Comparison of ENCODE assay signal across 9 cellular contexts in genomic region chr12:57803317-57803893, GRCh38. TPM values are rescaled to one million over a fixed set of nuclear protein-coding genes. Genes with fewer than 3 reads are reported as not detected.
DNase-seq lines count a peak whose midpoint lies in the region; ATAC-seq, FAIRE-seq and TF ChIP-seq lines count a peak whose summit lies in the region.
"Had no signal": no experiment of that assay in that cellular context is flagged by ENCODE, and none has a peak within 500 bp of the region (broad histone marks: within the 10 kb centered on the region; RNA-seq: fewer than 3 reads in every experiment).

No MANE protein-coding gene starts in this region.

- peak; percentile 45 for DNase-seq in DMS114 treated with DMSO at 0.1 percent for 48 hours (lab: John Stamatoyannopoulos, UW; ENCODE audit: unreplicated experiment)
- DNase-seq in HPDE6-E6E7 (ENCODE audit: extremely low spot score): peak; percentile 55
- DNase-seq in SJCRH30: peak; percentile 97 to 99
- peak; percentile 35 for DNase-seq in bronchial epithelial cell (ENCODE audit: low read depth)
- peak; percentile 58 for DNase-seq in left lobe of liver (ENCODE audit: low spot score)
- no peak for DNase-seq in suprapubic skin (ENCODE audit: low spot score in 2 of 2)
- no peak for DNase-seq in KG1 (lab: John Stamatoyannopoulos, UW)

- peak; percentile 95 for ATAC-seq in left lobe of liver
- ATAC-seq in GM18520 (IDR thresholded peaks at IDR 0.05; ENCODE audit: unreplicated experiment): no peak

- H3K4me1 ChIP-seq in SJCRH30 (no peaks in the 10 kb centered on the region), suprapubic skin (peaks cover 7% of the 10 kb centered on the region)

- 31% methylated on average over 9 of the region's 9 CpGs for WGBS in suprapubic skin

- no peaks in the 10 kb centered on the region for H3K27me3 ChIP-seq in SJCRH30
- no peaks in the 10 kb centered on the region for H3K27me3 ChIP-seq in bronchial epithelial cell (ENCODE audit: control insufficient read depth, insufficient read depth, low read length)
- no peaks in the 10 kb centered on the region for H3K27me3 ChIP-seq in suprapubic skin

- FAIRE-seq in bronchial epithelial cell (lab: Jason Lieb, UNC): no peak

- H3K4me3 ChIP-seq in SJCRH30: no peak overlapping the region
- no peak overlapping the region for H3K4me3 ChIP-seq in bronchial epithelial cell (ENCODE audit: low read depth, low read length)
- H3K4me3 ChIP-seq in suprapubic skin: no peak overlapping the region
- H3K4me3 ChIP-seq: SK-N-MC had no signal

- TF ChIP-seq EP300 in suprapubic skin (IDR thresholded peaks at IDR 0.05): no peak

- peaks cover 54% of the 10 kb centered on the region for H3K36me3 ChIP-seq in SJCRH30
- no peaks in the 10 kb centered on the region for H3K36me3 ChIP-seq in bronchial epithelial cell (ENCODE audit: control insufficient read depth, insufficient read depth, low read length)
- H3K36me3 ChIP-seq in suprapubic skin: peaks cover 59% of the 10 kb centered on the region

- TF ChIP-seq POLR2A in suprapubic skin (IDR thresholded peaks at IDR 0.05): no peak

- H3K9me3 ChIP-seq in SJCRH30 (replicated peaks): no peaks in the 10 kb centered on the region
- no peaks in the 10 kb centered on the region for H3K9me3 ChIP-seq in suprapubic skin

- H3K27ac ChIP-seq in SJCRH30: no peak overlapping the region
- no peak overlapping the region for H3K27ac ChIP-seq in suprapubic skin
- H3K27ac ChIP-seq: SK-N-MC had no signal

- TF ChIP-seq CTCF in bronchial epithelial cell (IDR thresholded peaks at IDR 0.05; ENCODE audit: insufficient read depth, low read length, severe bottlenecking): peak; percentile 86
- peak; percentile 52 to 82 for TF ChIP-seq CTCF in suprapubic skin (IDR thresholded peaks at IDR 0.05)

RNA-seq across cellular contexts. Expression of gene AVIL, which starts 15.1 kb away (rescaled TPM):
- 107 and 111 TPM in 2 replicates for total RNA-seq in SJCRH30 (2014; rRNA removed; shearing (Covaris generic))
- total RNA-seq in bronchial epithelial cell (0.79 and 1.9 TPM in 2 replicates), left lobe of liver (5.1 TPM), suprapubic skin (10 to 100 TPM in 2 of 4 donors, 1 to 10 TPM in 2; 4.7 to 96.5 (median 10.0) TPM)

RNA-seq across cellular contexts. Expression of gene TSFM, which starts 20.8 kb away (rescaled TPM):
- total RNA-seq in SJCRH30 (2014; rRNA removed; shearing (Covaris generic)): 440 and 505 TPM in 2 replicates
- total RNA-seq in bronchial epithelial cell (15.7 and 17.9 TPM in 2 replicates), left lobe of liver (30.0 TPM), suprapubic skin (10 to 100 TPM; 19.6 to 35.4 (median 29.1) TPM)

RNA-seq across cellular contexts. Expression of gene EEF1AKMT3, which starts 31.0 kb away (rescaled TPM):
- total RNA-seq in SJCRH30 (2014; rRNA removed; shearing (Covaris generic)): 93.5 and 100 TPM in 2 replicates
- total RNA-seq in bronchial epithelial cell (4.5 and 7.1 TPM in 2 replicates), left lobe of liver (6.0 TPM), suprapubic skin (10 to 100 TPM in 3 of 4 donors, 1 to 10 TPM in 1; 8.7 to 13.7 (median 11.3) TPM)

RNA-seq across cellular contexts. Expression of gene METTL1, which starts 31.5 kb away (rescaled TPM):
- 316 and 341 TPM in 2 replicates for total RNA-seq in SJCRH30 (2014; rRNA removed; shearing (Covaris generic))
- total RNA-seq in bronchial epithelial cell (2.8 and 5.8 TPM in 2 replicates), left lobe of liver (9.7 TPM), suprapubic skin (10 to 100 TPM in 3 of 4 donors, 1 to 10 TPM in 1; 9.1 to 24.1 (median 16.4) TPM)

RNA-seq across cellular contexts. Expression of gene CYP27B1, which starts 36.5 kb away (rescaled TPM):
- total RNA-seq in SJCRH30 (2014; rRNA removed; shearing (Covaris generic)): 72.6 and 97.4 TPM in 2 replicates
- total RNA-seq in bronchial epithelial cell: 0.77 and 3.9 TPM in 2 replicates
- 0.45 TPM for total RNA-seq in left lobe of liver
- total RNA-seq in suprapubic skin: 1 to 10 TPM; 1.2 to 4.1 (median 2.0) TPM

Comparison
In these comparisons a context has a peak if more than half of its experiments do, and no peak if none do; other contexts are left out.
1. DNase-seq: peak in DMS114 treated with DMSO at 0.1 percent for 48 hours (single experiment), HPDE6-E6E7 (single experiment), SJCRH30 (2 of 2), bronchial epithelial cell (single experiment) and left lobe of liver (single experiment); none in suprapubic skin (0 of 2) and KG1 (single experiment).
2. RNA of gene TSFM, which starts 20.8 kb away (total RNA-seq): 440 to 505 TPM in SJCRH30; 19.6 to 35.4 TPM in suprapubic skin, 30.0 TPM in left lobe of liver (single experiment) and 15.7 to 17.9 TPM in bronchial epithelial cell; every median in the first group is over 10 times any median in the second.